In genomic region chr10:69662173-69662685, GRCh38 we compare ENCODE assay signal across 17 cellular contexts. TPM values are rescaled to one million over a fixed set of nuclear protein-coding genes. Genes with fewer than 3 reads are reported as not detected.
DNase-seq lines count a peak whose midpoint lies in the region; ATAC-seq, FAIRE-seq and TF ChIP-seq lines count a peak whose summit lies in the region.
"Had no signal": no experiment of that assay in that cellular context is flagged by ENCODE, and none has a peak within 500 bp of the region (broad histone marks: within the 10 kb centered on the region; RNA-seq: fewer than 3 reads in every experiment).

No MANE protein-coding gene starts in this region.

- peak; percentile 27 for DNase-seq in NCI-H748 (lab: John Stamatoyannopoulos, UW; ENCODE audit: unreplicated experiment)
- DNase-seq in NCI-H748 treated with DMSO at 0.1 percent for 48 hours (lab: John Stamatoyannopoulos, UW): no peak
- peak; percentile 25 for DNase-seq in kidney
- no peak for DNase-seq in A673 (ENCODE audit: low spot score)
- no peak for DNase-seq in HFFc6
- DNase-seq: HCEC 1CT; MV-4-11; NCI-H2081 treated with DMSO at 0.1 percent for 48 hours; NCI-H2227 treated with DMSO at 0.1 percent for 48 hours; NCI-H524; NK-92 treated with Interleukin-12 subunit alpha and Interleukin-12 subunit beta, amount 100 ng/mL, for 24 hours; OCI-M1; SIG-M5 had no signal

- no peak for TF ChIP-seq CTCF in kidney (IDR thresholded peaks at IDR 0.05; ENCODE audit: borderline replicate concordance, extremely low read depth, insufficient read depth)
- no peak for TF ChIP-seq CTCF in A673 (conservative IDR thresholded peaks at IDR 0.05; ENCODE audit: low read depth, low read length)
- no peak for TF ChIP-seq CTCF in HFFc6 (IDR thresholded peaks at IDR 0.05)

- H3K4me1 Mint-ChIP-seq in HFFc6 (ENCODE audit: low read depth): peaks cover 4% of the 10 kb centered on the region; the same call in 1 of the 2 replicates
- H3K4me1 Mint-ChIP-seq: CD14-positive monocyte had no signal

- H3K4me3 ChIP-seq in kidney (ENCODE audit: low read length in 2 of 2) (no peak overlapping the region), A673 (ENCODE audit: low read depth, low read length, poor library complexity, severe bottlenecking) (no peak overlapping the region)
- H3K4me3 ChIP-seq: A549 had no signal

- POLR2A ChIA-PET in A673 (lab: Charles Lee; ENCODE audit: low non-redundant PET): no interaction called here

- no peaks in the 10 kb centered on the region for H3K36me3 Mint-ChIP-seq in HFFc6 (ENCODE audit: low read depth)
- H3K36me3 Mint-ChIP-seq: CD14-positive monocyte had no signal

- H3K9me3 ChIP-seq in kidney (ENCODE audit: control insufficient read depth in 1 of 2, low read length in 2 of 2) (no peaks in the 10 kb centered on the region), A673 (ENCODE audit: low read depth, low read length, poor library complexity, severe bottlenecking) (no peaks in the 10 kb centered on the region)
- H3K9me3 ChIP-seq: A549 had no signal

- no peak overlapping the region for H3K27ac Mint-ChIP-seq in HFFc6
- H3K27ac Mint-ChIP-seq: CD14-positive monocyte had no signal

- CTCF ChIA-PET in A673 (lab: Charles Lee): no interaction called here

- H3K27me3 ChIP-seq in A673 (replicated peaks; ENCODE audit: insufficient read depth, low read depth, low read length, poor library complexity): peaks cover 13% of the 10 kb centered on the region

- no peak for ATAC-seq in GM21619 (IDR thresholded peaks at IDR 0.05; ENCODE audit: unreplicated experiment)

- H3K27ac ChIP-seq in kidney (ENCODE audit: low read depth in 2 of 2, low read length in 2 of 2) (no peak overlapping the region), A673 (ENCODE audit: low read depth, low read length, poor library complexity, severe bottlenecking) (no peak overlapping the region)
- H3K27ac ChIP-seq: A549 had no signal

- no peaks in the 10 kb centered on the region for H3K36me3 ChIP-seq in kidney (ENCODE audit: control insufficient read depth in 1 of 2, insufficient read depth in 2 of 2, low read length in 2 of 2)
- no peaks in the 10 kb centered on the region for H3K36me3 ChIP-seq in A673 (ENCODE audit: insufficient read depth, low read length, poor library complexity, severe bottlenecking)

- H3K9ac ChIP-seq in kidney (ENCODE audit: low read length in 2 of 2): no peak overlapping the region

- peaks cover 84% of the 10 kb centered on the region for H3K27me3 Mint-ChIP-seq in HFFc6 (ENCODE audit: insufficient read depth)

- intact Hi-C loops in kidney (cut with DNase I) (no loop called here), A673 (cut with micrococcal nuclease; ENCODE audit: unreplicated experiment) (no loop called here)

- FAIRE-seq in kidney (lab: Jason Lieb, UNC): no peak
- FAIRE-seq: A549 had no signal

- H3K4me1 ChIP-seq in kidney (ENCODE audit: control insufficient read depth in 1 of 2, insufficient read depth in 1 of 2, low read depth in 1 of 2, low read length in 2 of 2) (no peaks in the 10 kb centered on the region), A673 (ENCODE audit: insufficient read depth, low read length, poor library complexity, severe bottlenecking) (no peaks in the 10 kb centered on the region)
- H3K4me1 ChIP-seq: A549 had no signal

- BruUV-seq in A673 (replicated peaks; lab: Mats Ljungman, UMichigan): no TSS peak

- no peak overlapping the region for H3K4me3 Mint-ChIP-seq in HFFc6
- H3K4me3 Mint-ChIP-seq: CD14-positive monocyte had no signal

- H3K9me3 Mint-ChIP-seq in HFFc6: no peaks in the 10 kb centered on the region

TF ChIP-seq in PFSK-1, 5 proteins besides CTCF, POLR2A, EP300 and RAD21:
- TF ChIP-seq REST (IDR thresholded peaks at IDR 0.05; ENCODE audit: insufficient read depth in 1 of 2, low read depth in 2 of 2, low read length in 2 of 2) (no peak), POLR2AphosphoS5 (IDR thresholded peaks at IDR 0.05; ENCODE audit: low read depth, low read length) (no peak), TAF1 (IDR thresholded peaks at IDR 0.05; ENCODE audit: borderline replicate concordance, insufficient read depth, low read length) (no peak), SIN3A (IDR thresholded peaks at IDR 0.05; ENCODE audit: borderline replicate concordance, insufficient read depth, low read length) (no peak), FOXP2 (optimal IDR thresholded peaks at IDR 0.05; ENCODE audit: borderline replicate concordance, extremely low read depth, extremely low read length, insufficient read depth) (peak; percentile 14)

RNA-seq across cellular contexts. Expression of gene FAM241B, which starts 32.2 kb away (rescaled TPM):
- polyA plus RNA-seq in PFSK-1 (2012; ENCODE audit: insufficient read length, low read depth): 16.4 TPM
- 7.6 TPM for total RNA-seq in kidney
- polyA plus RNA-seq in kidney (ENCODE audit: insufficient read depth, low read depth, low replicate concordance): 23.7 TPM
- total RNA-seq in A673 (2021): 4.2 and 5.2 TPM in 2 replicates
- under 1 TPM in 4 of 6 experiments, not detected in 2; 0.20 to 0.43 (median 0.30) TPM for total RNA-seq in HFFc6 (2021; fragmentation: NEBNext Ultra II Directional; extraction: Animal tissue kit (Norgen Biotek cat#: 25700))
- polyA plus RNA-seq: CD14-positive monocyte had no signal

Comparison
In these comparisons a context has a peak if more than half of its experiments do, and no peak if none do; other contexts are left out.
1. DNase-seq: peak in NCI-H748 (single experiment) and kidney (single experiment); none in NCI-H748 treated with DMSO at 0.1 percent for 48 hours (single experiment), A673 (single experiment) and HFFc6 (single experiment).